Comparison of ENCODE assay signal across 18 cellular contexts in genomic region chr5:147415663-147416062, GRCh38.
"Had no signal": no experiment of that assay in that cellular context is flagged by ENCODE, and none has a peak within 500 bp of the region (broad histone marks: within the 10 kb centered on the region; RNA-seq: fewer than 3 reads in every experiment).

No MANE protein-coding gene starts in this region.

- ATAC-seq: activated T-helper 17 cell treated with anti-CD3 and anti-CD28 coated beads, Interleukin-2, amount 50 U/mL, for 72 hours; left ventricle myocardium superior had no signal

- FAIRE-seq: colon, kidney, small intestine had no signal

- H3K27ac ChIP-seq: hepatocyte, suprapubic skin had no signal

- H3K27me3 ChIP-seq: hepatocyte, right atrium auricular region, suprapubic skin had no signal

- H3K9me3 ChIP-seq: right atrium auricular region, suprapubic skin had no signal

- H3K4me3 ChIP-seq: hepatocyte, right atrium auricular region, suprapubic skin had no signal

- DNase-seq: activated CD4-positive, CD25-positive, alpha-beta regulatory T cell treated with anti-CD3 and anti-CD28 coated beads, Interleukin-2, amount 50 U/mL, for 72 hours; activated naive CD4-positive, alpha-beta T cell treated with anti-CD3 and anti-CD28 coated beads for 36 hours; activated T-cell treated with anti-CD3 and anti-CD28 coated beads for 4 hours; caudate nucleus; kidney; left ventricle myocardium superior; mesenchymal stem cell; nucleus accumbens; posterior cingulate gyrus; small intestine; stimulated activated CD4-positive, alpha-beta T cell treated with anti-CD3 and anti-CD28 coated beads, Interleukin-4, amount 100 ng/mL, for 4 hours; stimulated activated CD8-positive, alpha-beta memory T cell treated with anti-CD3 and anti-CD28 coated beads, Interleukin-4, amount 100 ng/mL, for 48 hours; stimulated activated naive CD4-positive, alpha-beta T cell treated with Interleukin-2 at 50 U/mL for 16 hours had no signal
